Comparison of ENCODE assay signal across 28 cellular contexts in the genomic region with DNA sequence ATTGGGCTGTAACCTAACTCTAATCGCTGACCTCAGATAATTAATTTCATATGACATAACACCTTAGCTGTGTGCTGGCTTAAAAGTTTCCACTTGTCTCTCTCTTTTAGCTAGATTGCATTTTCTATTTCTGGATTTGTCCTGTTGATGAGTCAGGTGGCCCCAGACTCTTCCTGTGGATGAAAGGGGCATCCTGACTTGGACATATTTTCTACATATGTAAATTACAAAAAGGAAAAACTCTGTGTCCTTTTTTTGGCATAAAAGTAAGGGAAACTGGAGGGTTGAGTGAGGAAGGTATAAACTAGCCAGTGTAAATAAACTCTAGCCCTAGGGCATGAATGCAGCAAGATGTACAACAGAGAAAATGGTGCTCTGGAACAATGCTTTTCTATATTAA. TPM values are rescaled to one million over a fixed set of nuclear protein-coding genes. Genes with fewer than 3 reads are reported as not detected.
DNase-seq lines count a peak whose midpoint lies in the region; ATAC-seq and TF ChIP-seq lines count a peak whose summit lies in the region.
"Had no signal": no experiment of that assay in that cellular context is flagged by ENCODE, and none has a peak within 500 bp of the region (broad histone marks: within the 10 kb centered on the region; RNA-seq: fewer than 3 reads in every experiment).

No MANE protein-coding gene starts in this region.

- no peak for TF ChIP-seq POLR2A in esophagus squamous epithelium (IDR thresholded peaks at IDR 0.05)

- peaks cover 27% of the 10 kb centered on the region for H3K4me1 Mint-ChIP-seq in mesothelial cell of epicardium
- H3K4me1 Mint-ChIP-seq: CD8-positive, alpha-beta memory T cell had no signal

- no peaks in the 10 kb centered on the region for H3K36me3 Mint-ChIP-seq in mesothelial cell of epicardium
- H3K36me3 Mint-ChIP-seq: type B pancreatic cell had no signal

- WGBS in esophagus squamous epithelium, 2 donors: 69 to 82% methylated on average over 1 of the region's 1 CpG

- H3K9me3 ChIP-seq in esophagus squamous epithelium: no peaks in the 10 kb centered on the region
- H3K9me3 ChIP-seq: A549, MG63, pancreas had no signal

- no peaks in the 10 kb centered on the region for H3K9me3 Mint-ChIP-seq in mesothelial cell of epicardium
- H3K9me3 Mint-ChIP-seq: activated naive CD4-positive, alpha-beta T cell treated with anti-CD3 and anti-CD28 coated beads for 36 hours; activated T-cell treated with anti-CD3 and anti-CD28 coated beads, Interleukin-2, amount 50 U/mL, for 72 hours; CD8-positive, alpha-beta memory T cell; naive thymus-derived CD8-positive, alpha-beta T cell; type B pancreatic cell had no signal

- H3K4me3 ChIP-seq in esophagus squamous epithelium: no peak overlapping the region
- H3K4me3 ChIP-seq: A549, cardiac muscle cell, MG63, pancreas, SK-N-MC had no signal

- no peaks in the 10 kb centered on the region for H3K27me3 Mint-ChIP-seq in mesothelial cell of epicardium (ENCODE audit: low read depth)
- H3K27me3 Mint-ChIP-seq: CD8-positive, alpha-beta memory T cell; naive thymus-derived CD8-positive, alpha-beta T cell; T-helper 17 cell; type B pancreatic cell had no signal

- peak overlapping the region in 1 of 4 donors; percentile 17 for H3K27ac ChIP-seq in esophagus squamous epithelium
- H3K27ac ChIP-seq: A549, cardiac muscle cell, pancreas, SK-N-MC had no signal

- peak; percentile 49 for ATAC-seq in Right ventricle myocardium inferior
- ATAC-seq: A549; activated T-cell treated with anti-CD3 and anti-CD28 coated beads, Interleukin-2, amount 50 U/mL, for 72 hours; left lobe of liver; naive thymus-derived CD8-positive, alpha-beta T cell; T-helper 17 cell had no signal

- no peak for TF ChIP-seq CTCF in mesothelial cell of epicardium (IDR thresholded peaks at IDR 0.05; ENCODE audit: unreplicated experiment)
- TF ChIP-seq CTCF in esophagus squamous epithelium (IDR thresholded peaks at IDR 0.05): no peak

- H3K4me3 Mint-ChIP-seq in mesothelial cell of epicardium: no peak overlapping the region
- H3K4me3 Mint-ChIP-seq: activated naive CD4-positive, alpha-beta T cell treated with anti-CD3 and anti-CD28 coated beads for 36 hours; activated T-cell treated with anti-CD3 and anti-CD28 coated beads, Interleukin-2, amount 50 U/mL, for 72 hours; CD8-positive, alpha-beta memory T cell; naive thymus-derived CD8-positive, alpha-beta T cell; T-helper 17 cell; type B pancreatic cell had no signal

- H3K27me3 ChIP-seq in esophagus squamous epithelium: no peaks in the 10 kb centered on the region
- H3K27me3 ChIP-seq: cardiac muscle cell, MG63, pancreas had no signal

- intact Hi-C loops in Right ventricle myocardium inferior (cut with DNase I) (no loop called here), cardiac septum (cut with DNase I) (no loop called here), posterior vena cava (cut with DNase I) (no loop called here), esophagus squamous epithelium (cut with DNase I) (no loop called here)

- DNase-seq in Right ventricle myocardium inferior (ENCODE audit: missing footprints) (no peak), cardiac septum (ENCODE audit: low spot score) (no peak), fibroblast of peridontal ligament (ENCODE audit: extremely low read depth) (peak; percentile 23), lung microvascular endothelial cell (ENCODE audit: low read depth in 2 of 2) (peak; percentile 69 to 97), posterior vena cava (ENCODE audit: low spot score) (no peak), mesothelial cell of epicardium (ENCODE audit: low spot score in 2 of 2, unreplicated experiment in 2 of 2) (no peak), esophagus squamous epithelium (lab: John Stamatoyannopoulos, UW) (no peak)
- DNase-seq in activated effector memory CD4-positive, alpha-beta T cell treated with Interleukin-2 at 50 U/mL for 16 hours: no peak
- DNase-seq: activated CD4-positive, alpha-beta T cell treated with anti-CD3 and anti-CD28 coated beads for 48 hours; activated naive CD4-positive, alpha-beta T cell treated with anti-CD3 and anti-CD28 coated beads for 36 hours; activated T-cell treated with anti-CD3 and anti-CD28 coated beads, Interleukin-2, amount 50 U/mL, for 72 hours; amygdala; CD8-positive, alpha-beta memory T cell; DMS53; GF-D8; MG63; midbrain; naive thymus-derived CD8-positive, alpha-beta T cell; NCI-H1436 treated with DMSO at 0.1 percent for 48 hours; NCI-H524; pancreas; stimulated activated CD4-positive, alpha-beta T cell treated with anti-CD3 and anti-CD28 coated beads, Interleukin-1b, Interleukin-23, amount 100 ng/mL, for 48 hours; T-helper 17 cell had no signal

- no peak overlapping the region for H3K27ac Mint-ChIP-seq in mesothelial cell of epicardium
- H3K27ac Mint-ChIP-seq: activated naive CD4-positive, alpha-beta T cell treated with anti-CD3 and anti-CD28 coated beads for 36 hours; activated T-cell treated with anti-CD3 and anti-CD28 coated beads, Interleukin-2, amount 50 U/mL, for 72 hours; CD8-positive, alpha-beta memory T cell; naive thymus-derived CD8-positive, alpha-beta T cell; T-helper 17 cell; type B pancreatic cell had no signal

- peaks cover 0 to 4% (median 0%) of the 10 kb centered on the region in 3 donors for H3K4me1 ChIP-seq in esophagus squamous epithelium
- H3K4me1 ChIP-seq: A549, pancreas had no signal

- H3K36me3 ChIP-seq in esophagus squamous epithelium: no peaks in the 10 kb centered on the region
- H3K36me3 ChIP-seq: cardiac muscle cell, MG63, pancreas had no signal

RNA-seq across cellular contexts. Expression of a gene that starts 11.2 kb away (rescaled TPM):
- 41.3 TPM for total RNA-seq in Right ventricle myocardium inferior
- 120 TPM for total RNA-seq in cardiac septum
- 22.0 and 36.3 TPM in 2 replicates for total RNA-seq in lung microvascular endothelial cell
- total RNA-seq in posterior vena cava: 100 to 1,000 TPM; 370 to 630 TPM
- total RNA-seq in mesothelial cell of epicardium: 15.6 to 19.8 TPM (median 15.7 TPM) in 3 replicates
- 10 to 100 TPM in 2 of 4 donors, 1 to 10 TPM in 2; 2.5 to 23.5 (median 10.7) TPM for total RNA-seq in esophagus squamous epithelium

Comparison
In these comparisons a context has a peak if more than half of its experiments do, and no peak if none do; other contexts are left out.
1. DNase-seq: peak in fibroblast of peridontal ligament (single experiment) and lung microvascular endothelial cell (2 of 2); none in Right ventricle myocardium inferior (single experiment), cardiac septum (single experiment), activated effector memory CD4-positive, alpha-beta T cell treated with Interleukin-2 at 50 U/mL for 16 hours (single experiment), posterior vena cava (single experiment), mesothelial cell of epicardium (0 of 2) and esophagus squamous epithelium (single experiment).